Comparison of ENCODE assay signal across 13 cellular contexts in genomic region chr18:39414009-39414700, GRCh38.
DNase-seq lines count a peak whose midpoint lies in the region; ATAC-seq and TF ChIP-seq lines count a peak whose summit lies in the region.
"Had no signal": no experiment of that assay in that cellular context is flagged by ENCODE, and none has a peak within 500 bp of the region (broad histone marks: within the 10 kb centered on the region; RNA-seq: fewer than 3 reads in every experiment).

No MANE protein-coding gene starts in this region.

- H3K4me3 ChIP-seq in AG04450 (ENCODE audit: low read depth, low read length) (no peak overlapping the region), HCT116 (replicated peaks in 1 of 2; ENCODE audit: low read depth in 1 of 2, low read length in 2 of 2) (no peak overlapping the region)
- H3K4me3 ChIP-seq: coronary artery had no signal

- H3K36me3 Mint-ChIP-seq in activated T-helper 17 cell treated with anti-CD3 and anti-CD28 coated beads, Interleukin-2, amount 50 U/mL, for 72 hours (ENCODE audit: low read depth) = no peaks in the 10 kb centered on the region
- H3K36me3 Mint-ChIP-seq: naive B cell had no signal

- no peaks in the 10 kb centered on the region for H3K9me2 ChIP-seq in HCT116 (ENCODE audit: insufficient read depth)

- no peak for TF ChIP-seq RAD21 in HCT116 (IDR thresholded peaks at IDR 0.05; ENCODE audit: low read depth)

- H3K27ac ChIP-seq in AG04450 (ENCODE audit: low read depth, low read length) (no peak overlapping the region), HCT116 (ENCODE audit: low read depth, low read length) (no peak overlapping the region)
- H3K27ac ChIP-seq: coronary artery had no signal

- no peaks in the 10 kb centered on the region for H3K27me3 ChIP-seq in AG04450 (ENCODE audit: control insufficient read depth, insufficient read depth, low read length)
- H3K27me3 ChIP-seq in HCT116 (ENCODE audit: insufficient read depth, low read length) = no peaks in the 10 kb centered on the region

- BruUV-seq in HCT116 (replicated peaks; lab: Mats Ljungman, UMichigan) = no TSS peak

- H4K20me1 ChIP-seq in HCT116 (ENCODE audit: insufficient read depth) = no peaks in the 10 kb centered on the region; the same call in 1 of the 2 replicates

- peak overlapping the region; percentile 45 for H3K4me2 ChIP-seq in HCT116 (ENCODE audit: low read length)

- CTCF ChIA-PET in AG04450 (lab: Charles Lee) = no interaction called here
- CTCF ChIA-PET in HCT116 (lab: Charles Lee) = no interaction called here

- DNase-seq in AG04450 (ENCODE audit: low read depth, low spot score) (peak; percentile 16), HCT116 (ENCODE audit: low read depth, low spot score) (peak; percentile 41), kidney glomerular epithelial cell (lab: John Stamatoyannopoulos, UW) (peak; percentile 54), cerebellar cortex (ENCODE audit: low spot score) (no peak)
- DNase-seq: Calu3, naive B cell, NCI-H345 had no signal

- no peaks in the 10 kb centered on the region for H3K36me3 ChIP-seq in HCT116 (ENCODE audit: control insufficient read depth in 1 of 2, insufficient read depth in 2 of 2, low read length in 2 of 2)

- intact Hi-C loops in HCT116 (cut with micrococcal nuclease) = no loop called here

- H3K4me3 Mint-ChIP-seq in activated T-helper 17 cell treated with anti-CD3 and anti-CD28 coated beads, Interleukin-2, amount 50 U/mL, for 72 hours = no peak overlapping the region
- H3K4me3 Mint-ChIP-seq: naive B cell; T-helper 1 cell treated with Interleukin-12 subunit alpha and Interleukin-12 subunit beta and Interleukin-4 antibody, amounts not matched to agents 30 μg/mL and 1 μg/mL, for 36 hours had no signal

- RAD21 ChIA-PET in HCT116 (lab: Charles Lee; ENCODE audit: low non-redundant PET in 1 of 2, low total read pairs in 2 of 2, uncharacterized antibody in 2 of 2, unreplicated experiment in 2 of 2) = no interaction called here

- H3K9me3 ChIP-seq in AG04450 (ENCODE audit: control insufficient read depth, insufficient read depth, low read length) (no peaks in the 10 kb centered on the region), HCT116 (ENCODE audit: control insufficient read depth in 1 of 2, insufficient read depth in 1 of 2, low read depth in 1 of 2, low read length in 2 of 2) (no peaks in the 10 kb centered on the region)

- no peak for TF ChIP-seq POLR2A in HCT116 (IDR thresholded peaks at IDR 0.05; ENCODE audit: borderline replicate concordance, extremely low read depth, insufficient read depth, insufficient read length)

- TF ChIP-seq CTCF in AG04450 (IDR thresholded peaks at IDR 0.05; ENCODE audit: low read depth, low read length) = no peak
- no peak for TF ChIP-seq CTCF in HCT116 (IDR thresholded peaks at IDR 0.05 in 2 of 3, conservative IDR thresholded peaks at IDR 0.05 in 1 of 3; ENCODE audit: borderline replicate concordance in 1 of 3, insufficient read depth in 1 of 3, low read depth in 2 of 3, low read length in 2 of 3)

- no peak overlapping the region for H3K27ac Mint-ChIP-seq in activated T-helper 17 cell treated with anti-CD3 and anti-CD28 coated beads, Interleukin-2, amount 50 U/mL, for 72 hours
- H3K27ac Mint-ChIP-seq: naive B cell; T-helper 1 cell treated with Interleukin-12 subunit alpha and Interleukin-12 subunit beta and Interleukin-4 antibody, amounts not matched to agents 30 μg/mL and 1 μg/mL, for 36 hours had no signal

- peaks cover 7 to 14% of the 10 kb centered on the region in 2 experiments for H3K4me1 ChIP-seq in HCT116 (ENCODE audit: control insufficient read depth in 1 of 2, insufficient read depth in 2 of 2, low read length in 2 of 2)

- no peak overlapping the region for H2AFZ ChIP-seq in HCT116 (ENCODE audit: low read depth, low read length, poor library complexity, severe bottlenecking)

- POLR2A ChIA-PET in AG04450 (lab: Yijun Ruan, JAX) (no interaction called here), HCT116 (lab: Charles Lee) (no interaction called here)

- ATAC-seq in HCT116 (peak; percentile 80), SK-N-SH treated with all-trans-retinoic acid at 6 μM for 48 hours (no peak), GM19467 (IDR thresholded peaks at IDR 0.05; ENCODE audit: unreplicated experiment) (no peak), GM18909 (IDR thresholded peaks at IDR 0.05; ENCODE audit: poor library complexity, unreplicated experiment) (no peak)
- ATAC-seq in activated T-helper 17 cell treated with anti-CD3 and anti-CD28 coated beads, Interleukin-2, amount 50 U/mL, for 72 hours (replicated peaks) = peak; percentile 77

- H3K9ac ChIP-seq in HCT116 (ENCODE audit: low read length) = no peak overlapping the region

- H3K9me3 Mint-ChIP-seq in activated T-helper 17 cell treated with anti-CD3 and anti-CD28 coated beads, Interleukin-2, amount 50 U/mL, for 72 hours = peaks cover 18% of the 10 kb centered on the region
- H3K9me3 Mint-ChIP-seq: T-helper 1 cell treated with Interleukin-12 subunit alpha and Interleukin-12 subunit beta and Interleukin-4 antibody, amounts not matched to agents 30 μg/mL and 1 μg/mL, for 36 hours had no signal

- H3K27me3 Mint-ChIP-seq in activated T-helper 17 cell treated with anti-CD3 and anti-CD28 coated beads, Interleukin-2, amount 50 U/mL, for 72 hours = no peaks in the 10 kb centered on the region
- H3K27me3 Mint-ChIP-seq: naive B cell had no signal

- H3K79me2 ChIP-seq in HCT116 (ENCODE audit: insufficient read depth, low read length) = no peaks in the 10 kb centered on the region

- no peaks in the 10 kb centered on the region for H3K4me1 Mint-ChIP-seq in activated T-helper 17 cell treated with anti-CD3 and anti-CD28 coated beads, Interleukin-2, amount 50 U/mL, for 72 hours
- H3K4me1 Mint-ChIP-seq: naive B cell had no signal

TF ChIP-seq in HCT116, 20 proteins besides CTCF, POLR2A, EP300 and RAD21 (continues in another document):
- no peak for TF ChIP-seq ZBTB33 (IDR thresholded peaks at IDR 0.05; ENCODE audit: extremely low read depth, insufficient replicate concordance, low read length)
- no peak for TF ChIP-seq ZNF274 (IDR thresholded peaks at IDR 0.05; ENCODE audit: low read depth, low read length)
- TF ChIP-seq POLR2AphosphoS5 (IDR thresholded peaks at IDR 0.05; ENCODE audit: low read depth, low read length) = no peak
- TF ChIP-seq EZH2 (IDR thresholded peaks at IDR 0.05) = no peak
- TF ChIP-seq SP1 (IDR thresholded peaks at IDR 0.05; ENCODE audit: low read depth) = peak; percentile 32; the same call in 1 of the 2 replicates
- TF ChIP-seq CBX3 (IDR thresholded peaks at IDR 0.05; ENCODE audit: low read depth) = peak; percentile 21; the same call in 1 of the 2 replicates
- TF ChIP-seq JUND (IDR thresholded peaks at IDR 0.05) = peak; percentile 71
- TF ChIP-seq EGR1 (IDR thresholded peaks at IDR 0.05; ENCODE audit: low read depth) = peak; percentile 50; the same call in 1 of the 2 replicates
- TF ChIP-seq CEBPB (IDR thresholded peaks at IDR 0.05; ENCODE audit: low read depth) = no peak
- peak; percentile 66 for TF ChIP-seq FOSL1 (IDR thresholded peaks at IDR 0.05; ENCODE audit: low read depth)
- TF ChIP-seq EZH2phosphoT487 (IDR thresholded peaks at IDR 0.05; ENCODE audit: borderline replicate concordance) = no peak

TF ChIP-seq in SK-N-SH treated with all-trans-retinoic acid at 6 μM for 48 hours, 23 proteins besides CTCF, POLR2A, EP300 and RAD21:
- no peak for TF ChIP-seq TSHZ2 (CRISPR knock-in tag; IDR thresholded peaks at IDR 0.05)
- no peak for TF ChIP-seq ISL1 (CRISPR knock-in tag; IDR thresholded peaks at IDR 0.05)
- no peak for TF ChIP-seq ZFP3 (CRISPR knock-in tag; IDR thresholded peaks at IDR 0.05)
- TF ChIP-seq CREB5 (CRISPR knock-in tag; IDR thresholded peaks at IDR 0.05; ENCODE audit: low read depth) = no peak
- no peak for TF ChIP-seq ARNTL (CRISPR knock-in tag; IDR thresholded peaks at IDR 0.05; ENCODE audit: borderline replicate concordance, low read depth)
TF ChIP-seq in SK-N-SH treated with all-trans-retinoic acid at 6 μM for 48 hours: peak in this region for 0.

Comparison
In these comparisons a context has a peak if more than half of its experiments do, and no peak if none do; other contexts are left out.
1. ATAC-seq: peak in HCT116 (single experiment) and activated T-helper 17 cell treated with anti-CD3 and anti-CD28 coated beads, Interleukin-2, amount 50 U/mL, for 72 hours (single experiment); none in SK-N-SH treated with all-trans-retinoic acid at 6 μM for 48 hours (single experiment), GM19467 (single experiment) and GM18909 (single experiment).